Comparison of ENCODE assay signal across 8 cellular contexts in the genomic region with DNA sequence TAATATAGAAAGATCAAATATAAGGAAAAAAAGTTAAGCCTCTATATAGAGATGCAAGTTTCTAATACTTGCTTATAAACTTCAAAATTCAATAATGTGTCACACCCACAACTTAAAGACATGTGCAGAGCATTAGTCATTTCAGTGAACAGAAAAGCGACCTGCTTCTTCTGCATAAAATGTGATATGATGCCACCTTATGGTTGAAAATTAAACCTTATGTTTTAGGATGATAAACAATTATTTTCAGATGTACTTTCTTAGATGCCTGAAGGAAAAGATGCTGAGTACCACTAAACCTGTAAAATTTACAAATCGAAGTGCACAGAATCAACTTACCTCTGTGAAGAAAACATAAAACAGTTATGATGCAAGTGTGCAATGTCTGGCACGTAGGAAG.
DNase-seq lines count a peak whose midpoint lies in the region; ATAC-seq and TF ChIP-seq lines count a peak whose summit lies in the region.

No MANE protein-coding gene starts in this region.

- H3K9me3 Mint-ChIP-seq in Caco-2 (ENCODE audit: unreplicated experiment) = no peaks in the 10 kb centered on the region
- H3K9me3 Mint-ChIP-seq in GM23338 = no peaks in the 10 kb centered on the region; the same call in 2 of the 3 replicates
- no peaks in the 10 kb centered on the region for H3K9me3 Mint-ChIP-seq in activated CD4-positive, alpha-beta T cell treated with anti-CD3 and anti-CD28 coated beads for 36 hours (ENCODE audit: low read depth)

- H3K4ac ChIP-seq in mesendoderm (ENCODE audit: low read depth, low read length) = no peak overlapping the region

- H3K27ac ChIP-seq in GM23338 (ENCODE audit: low read depth) (no peak overlapping the region), mesendoderm (ENCODE audit: low read depth, low read length) (no peak overlapping the region)

- no peak for ATAC-seq in GM23338
- ATAC-seq in activated CD4-positive, alpha-beta T cell treated with anti-CD3 and anti-CD28 coated beads for 36 hours = no peak
- no peak for ATAC-seq in HG02588 (IDR thresholded peaks at IDR 0.05; ENCODE audit: unreplicated experiment)

- no peaks in the 10 kb centered on the region for H3K9me2 ChIP-seq in GM23338 (ENCODE audit: insufficient read depth)

- H2BK120ac ChIP-seq in mesendoderm (ENCODE audit: low read depth, low read length) = no peak overlapping the region

- H2BK15ac ChIP-seq in mesendoderm (replicated peaks; ENCODE audit: low read depth) = no peak overlapping the region

- H3K56ac ChIP-seq in mesendoderm (ENCODE audit: low read length) = no peak overlapping the region

- CTCF ChIA-PET in Caco-2 (lab: Charles Lee) = no interaction called here
- CTCF ChIA-PET in activated CD4-positive, alpha-beta T cell treated with anti-CD3 and anti-CD28 coated beads for 36 hours (lab: Charles Lee) = interaction anchor here (0.9 to 1.2 kb wide), 4 partner anchors 14 to 34 kb away, joined by 3 to 5 read pairs (median 4); no protein-coding TSS in a partner anchor

- H2AFZ ChIP-seq in GM23338 = no peak overlapping the region

- no peak overlapping the region for H2BK5ac ChIP-seq in mesendoderm (ENCODE audit: low read length)

- H3K4me1 Mint-ChIP-seq in Caco-2 (ENCODE audit: low read depth, unreplicated experiment) = no peaks in the 10 kb centered on the region
- no peaks in the 10 kb centered on the region for H3K4me1 Mint-ChIP-seq in GM23338
- H3K4me1 Mint-ChIP-seq in activated CD4-positive, alpha-beta T cell treated with anti-CD3 and anti-CD28 coated beads for 36 hours = no peaks in the 10 kb centered on the region

- intact Hi-C loops in Caco-2 (cut with micrococcal nuclease; ENCODE audit: unreplicated experiment) = loop anchor here (1.0 to 5.0 kb wide), 3 partner anchors 142 to 696 kb away; no protein-coding TSS in a partner anchor
- intact Hi-C loops in activated CD4-positive, alpha-beta T cell treated with anti-CD3 and anti-CD28 coated beads for 36 hours (cut with DNase I, micrococcal nuclease) = loop anchor here in 1 of 2 experiments (1.0 to 5.0 kb wide), 2 partner anchors 497 to 695 kb away; no protein-coding TSS in a partner anchor

- H3F3A ChIP-seq in GM23338 (replicated peaks; ENCODE audit: low read depth) = no peaks in the 10 kb centered on the region

- DNase-seq in Caco-2 (no peak), LNCaP clone FGC (ENCODE audit: low read depth) (peak; percentile 13), SK-N-DZ (ENCODE audit: low spot score) (peak; percentile 18), glomerular endothelial cell (ENCODE audit: extremely low read depth, low read depth, low spot score) (peak; percentile 10), GM23338 (ENCODE audit: low spot score) (no peak), mesendoderm (no peak)
- no peak for DNase-seq in activated CD4-positive, alpha-beta T cell treated with anti-CD3 and anti-CD28 coated beads for 36 hours

- no TSS peak for BruUV-seq in Caco-2 (replicated peaks; lab: Mats Ljungman, UMichigan)

- H3K27me3 ChIP-seq in Caco-2 (replicated peaks; ENCODE audit: control insufficient read depth, insufficient read depth, low read length) (no peaks in the 10 kb centered on the region), GM23338 (ENCODE audit: insufficient read depth) (no peaks in the 10 kb centered on the region), mesendoderm (ENCODE audit: insufficient read depth, low read length, poor library complexity) (no peaks in the 10 kb centered on the region)

- no peaks in the 10 kb centered on the region for H4K20me1 ChIP-seq in GM23338 (replicated peaks; ENCODE audit: insufficient read depth)

- H3K79me2 ChIP-seq in GM23338 (replicated peaks; ENCODE audit: insufficient read depth) = no peaks in the 10 kb centered on the region
- H3K79me2 ChIP-seq in mesendoderm (ENCODE audit: control insufficient read depth, insufficient read depth, low read length) = no peaks in the 10 kb centered on the region

- H3K4me3 Mint-ChIP-seq in Caco-2 (ENCODE audit: unreplicated experiment) = no peak overlapping the region
- no peak overlapping the region for H3K4me3 Mint-ChIP-seq in GM23338
- no peak overlapping the region for H3K4me3 Mint-ChIP-seq in activated CD4-positive, alpha-beta T cell treated with anti-CD3 and anti-CD28 coated beads for 36 hours

- H3K36me3 ChIP-seq in Caco-2 (ENCODE audit: control insufficient read depth, insufficient read depth, low read length) (no peaks in the 10 kb centered on the region), GM23338 (ENCODE audit: insufficient read depth) (no peaks in the 10 kb centered on the region), mesendoderm (ENCODE audit: control insufficient read depth, insufficient read depth, low read length) (no peaks in the 10 kb centered on the region)

- no peaks in the 10 kb centered on the region for H3K9me3 ChIP-seq in Caco-2

- H4K5ac ChIP-seq in mesendoderm (ENCODE audit: low read length) = no peak overlapping the region

- no peak overlapping the region for H3K23ac ChIP-seq in mesendoderm (ENCODE audit: low read length)

- no peak overlapping the region for H3K18ac ChIP-seq in mesendoderm (ENCODE audit: low read length)

- H3K27ac Mint-ChIP-seq in Caco-2 (ENCODE audit: unreplicated experiment) (no peak overlapping the region), GM23338 (no peak overlapping the region)
- no peak overlapping the region for H3K27ac Mint-ChIP-seq in activated CD4-positive, alpha-beta T cell treated with anti-CD3 and anti-CD28 coated beads for 36 hours

- H4K8ac ChIP-seq in mesendoderm (ENCODE audit: low read depth, low read length) = no peak overlapping the region

- H3K4me3 ChIP-seq in Caco-2 (ENCODE audit: low read depth, low read length) (no peak overlapping the region), LNCaP clone FGC (ENCODE audit: low read depth, low read length) (no peak overlapping the region), GM23338 (no peak overlapping the region), mesendoderm (ENCODE audit: low read length) (no peak overlapping the region)

- H3K9ac ChIP-seq in mesendoderm (ENCODE audit: low read length) = no peak overlapping the region

- H3K27me3 Mint-ChIP-seq in Caco-2 (ENCODE audit: insufficient read depth, unreplicated experiment) = peaks cover 2% of the 10 kb centered on the region
- peaks cover 2% of the 10 kb centered on the region for H3K27me3 Mint-ChIP-seq in GM23338 (ENCODE audit: insufficient read depth, low read depth, poor library complexity)
- peaks cover 2% of the 10 kb centered on the region for H3K27me3 Mint-ChIP-seq in activated CD4-positive, alpha-beta T cell treated with anti-CD3 and anti-CD28 coated beads for 36 hours

- H3K36me3 Mint-ChIP-seq in Caco-2 (ENCODE audit: insufficient read depth, unreplicated experiment) = no peaks in the 10 kb centered on the region
- no peaks in the 10 kb centered on the region for H3K36me3 Mint-ChIP-seq in GM23338 (ENCODE audit: low read depth)
- no peaks in the 10 kb centered on the region for H3K36me3 Mint-ChIP-seq in activated CD4-positive, alpha-beta T cell treated with anti-CD3 and anti-CD28 coated beads for 36 hours (ENCODE audit: low read depth)

- H3K79me1 ChIP-seq in mesendoderm (ENCODE audit: low read length) = no peaks in the 10 kb centered on the region

- POLR2A ChIA-PET in Caco-2 (lab: Charles Lee) = no interaction called here
- POLR2A ChIA-PET in activated CD4-positive, alpha-beta T cell treated with anti-CD3 and anti-CD28 coated beads for 36 hours (lab: Charles Lee) = no interaction called here

- no peak overlapping the region for H2AK5ac ChIP-seq in mesendoderm (ENCODE audit: low read length)

- no CpG with 5 or more reads among the region's 3 CpGs for WGBS in mesendoderm (ENCODE audit: extremely low coverage, insufficient coverage, low lambda C conversion rate)

- TF ChIP-seq CTCF in Caco-2 (IDR thresholded peaks at IDR 0.05; ENCODE audit: insufficient read depth in 1 of 2, low read depth in 1 of 2, low read length in 1 of 2, severe bottlenecking in 1 of 2, unreplicated experiment in 1 of 2) (peak; percentile 2 to 34), LNCaP clone FGC (IDR thresholded peaks at IDR 0.05; ENCODE audit: control insufficient read depth, extremely low read depth, insufficient read depth) (peak; percentile 59), GM23338 (conservative IDR thresholded peaks at IDR 0.05; ENCODE audit: low read depth in 2 of 2) (peak in 1 of 2 experiments; percentile 21; a peak in 1 of 4 replicates)

- H3K4me2 ChIP-seq in GM23338 = no peak overlapping the region
- H3K4me2 ChIP-seq in mesendoderm (ENCODE audit: low read length) = no peak overlapping the region

- no peaks in the 10 kb centered on the region for H3K4me1 ChIP-seq in Caco-2
- no peaks in the 10 kb centered on the region for H3K4me1 ChIP-seq in GM23338 (ENCODE audit: insufficient read depth)
- H3K4me1 ChIP-seq in mesendoderm (ENCODE audit: control insufficient read depth, low read depth, low read length) = no peaks in the 10 kb centered on the region

TF ChIP-seq in GM23338, 12 proteins besides CTCF, POLR2A, EP300 and RAD21 (continues in another document):
- TF ChIP-seq POLR2AphosphoS5 (IDR thresholded peaks at IDR 0.05; ENCODE audit: low read depth) = no peak
- no peak for TF ChIP-seq ZNF114 (CRISPR knock-in tag; IDR thresholded peaks at IDR 0.05)
- TF ChIP-seq CREB1 (CRISPR knock-in tag; IDR thresholded peaks at IDR 0.05; ENCODE audit: low read depth) = no peak
- TF ChIP-seq ZNF331 (CRISPR knock-in tag; IDR thresholded peaks at IDR 0.05; ENCODE audit: low read depth) = no peak
- no peak for TF ChIP-seq JUNB (IDR thresholded peaks at IDR 0.05; ENCODE audit: unreplicated experiment)

Comparison
In these comparisons a context has a peak if more than half of its experiments do, and no peak if none do; other contexts are left out.
1. DNase-seq: peak in LNCaP clone FGC (single experiment), SK-N-DZ (single experiment) and glomerular endothelial cell (single experiment); none in Caco-2 (0 of 2), GM23338 (single experiment), activated CD4-positive, alpha-beta T cell treated with anti-CD3 and anti-CD28 coated beads for 36 hours (single experiment) and mesendoderm (single experiment).